ENCODE assay signal across 8 cellular contexts in genomic region chr20:2752631-2753455, GRCh38. TPM values are rescaled to one million over a fixed set of nuclear protein-coding genes. Genes with fewer than 3 reads are reported as not detected.
DNase-seq lines count a peak whose midpoint lies in the region; ATAC-seq and TF ChIP-seq lines count a peak whose summit lies in the region.

No MANE protein-coding gene starts in this region.

- DNase-seq in CMK (ENCODE audit: low read depth) (peak; percentile 49), HEK293T (ENCODE audit: extremely low spot score) (peak; percentile 58), SW480 (ENCODE audit: low spot score) (peak; percentile 46)
- peak; percentile 45 for DNase-seq in central memory CD4-positive, alpha-beta T cell

- peak; percentile 38 for TF ChIP-seq CTCF in liver (IDR thresholded peaks at IDR 0.05; ENCODE audit: low read depth, low read length, missing input control)

- H3K27me3 ChIP-seq in liver (ENCODE audit: control insufficient read depth in 4 of 4, insufficient read depth in 4 of 4, low read length in 3 of 4): peaks cover 0 to 3% (median 0%) of the 10 kb centered on the region in 4 donors
- H3K27me3 ChIP-seq in subcutaneous abdominal adipose tissue (ENCODE audit: control insufficient read depth in 5 of 5, insufficient read depth in 4 of 5, low read length in 5 of 5): peaks cover 22 to 60% (median 53%) of the 10 kb centered on the region in 5 donors

- peak; percentile 27 to 74 for TF ChIP-seq RAD21 in liver (IDR thresholded peaks at IDR 0.05)

- POLR2A ChIA-PET in HEK293T (lab: Yijun Ruan, JAX): interaction anchor here (1.5 kb wide), 1 partner anchor 64 kb away, joined by 6 read pairs; no protein-coding TSS in a partner anchor

- H3K4me3 ChIP-seq in liver (ENCODE audit: low read depth in 1 of 3, low read length in 3 of 3) (peak overlapping the region in 1 of 3 donors; percentile 62), subcutaneous abdominal adipose tissue (ENCODE audit: low read depth in 1 of 5, low read length in 5 of 5) (peak overlapping the region in 4 of 5 donors; percentile 27 to 61 (median 49))

- H3K36me3 ChIP-seq in liver (ENCODE audit: control insufficient read depth in 4 of 4, insufficient read depth in 3 of 4, low read depth in 1 of 4, low read length in 3 of 4): no peaks in the 10 kb centered on the region
- H3K36me3 ChIP-seq in subcutaneous abdominal adipose tissue (ENCODE audit: control insufficient read depth in 5 of 5, insufficient read depth in 5 of 5, low read length in 5 of 5): no peaks in the 10 kb centered on the region

- 33% methylated on average over 41 of the region's 41 CpGs for WGBS in liver

- no peak overlapping the region for H3K9ac ChIP-seq in liver (ENCODE audit: low read depth in 1 of 2, low read length in 2 of 2)
- no peak overlapping the region for H3K9ac ChIP-seq in subcutaneous abdominal adipose tissue (ENCODE audit: low read length in 5 of 5)

- H3K9me3 ChIP-seq in liver (ENCODE audit: control insufficient read depth in 4 of 4, low read length in 3 of 4): no peaks in the 10 kb centered on the region
- no peaks in the 10 kb centered on the region for H3K9me3 ChIP-seq in subcutaneous abdominal adipose tissue (ENCODE audit: control insufficient read depth in 5 of 5, low read length in 5 of 5)

- ATAC-seq in HG03571 (IDR thresholded peaks at IDR 0.05; ENCODE audit: unreplicated experiment) (no peak), HG03025 (IDR thresholded peaks at IDR 0.05; ENCODE audit: low FRiP score, unreplicated experiment) (no peak)

- CTCF ChIA-PET in HEK293T (lab: Yijun Ruan, JAX): interaction anchor here (0.7 to 1.5 kb wide), 4 partner anchors 9 to 100 kb away, joined by 3 to 7 read pairs (median 6); no protein-coding TSS in a partner anchor

- H3K27ac ChIP-seq in liver (ENCODE audit: low read depth in 1 of 2, low read length in 2 of 2) (no peak overlapping the region), subcutaneous abdominal adipose tissue (ENCODE audit: low read depth, low read length) (no peak overlapping the region)

- H3K4me1 ChIP-seq in liver (ENCODE audit: control insufficient read depth in 4 of 4, insufficient read depth in 4 of 4, low read length in 3 of 4): peaks cover 8 to 24% (median 18%) of the 10 kb centered on the region in 4 donors
- H3K4me1 ChIP-seq in subcutaneous abdominal adipose tissue (ENCODE audit: control insufficient read depth in 5 of 5, insufficient read depth in 5 of 5, low read length in 5 of 5): peaks cover 0 to 30% (median 23%) of the 10 kb centered on the region in 5 donors

TF ChIP-seq in HEK293T, 16 proteins besides CTCF, POLR2A, EP300 and RAD21:
- TF ChIP-seq FOXK2 (IDR thresholded peaks at IDR 0.05): no peak

TF ChIP-seq in liver, 16 proteins besides CTCF, POLR2A, EP300 and RAD21:
- no peak for TF ChIP-seq HNF4A (conservative IDR thresholded peaks at IDR 0.05)
TF ChIP-seq in liver: peak in this region for 0.

RNA-seq across cellular contexts. Expression of gene CPXM1, which starts 47.6 kb away (rescaled TPM):
- 1 to 10 TPM in 1 of 2 donors, under 1 TPM in 1; 0.08 to 5.5 TPM for total RNA-seq in liver
- polyA plus RNA-seq in liver: under 1 TPM; 0.10 to 0.23 TPM
